ENCODE assay signal across 16 cellular contexts in the genomic region with DNA sequence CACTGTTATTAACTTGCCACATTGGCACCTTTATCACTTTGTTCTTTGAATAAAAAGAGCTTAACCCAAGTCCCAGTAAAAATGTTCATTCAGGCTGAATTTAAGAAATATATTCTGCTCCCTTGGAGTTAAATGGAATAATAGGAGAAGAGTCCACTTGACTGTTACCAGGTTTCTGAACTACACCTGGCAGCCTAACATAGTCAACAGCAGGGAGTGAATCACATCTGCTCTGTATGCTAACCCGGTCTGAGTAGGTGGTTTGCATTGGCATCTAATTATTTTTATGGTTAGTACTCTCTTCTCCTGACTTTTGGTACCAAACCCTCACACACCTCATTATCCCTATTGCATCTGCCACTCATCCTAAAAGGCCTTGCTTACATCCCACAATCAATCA.
DNase-seq lines count a peak whose midpoint lies in the region; ATAC-seq and TF ChIP-seq lines count a peak whose summit lies in the region.
"Had no signal": no experiment of that assay in that cellular context is flagged by ENCODE, and none has a peak within 500 bp of the region (broad histone marks: within the 10 kb centered on the region; RNA-seq: fewer than 3 reads in every experiment).

No MANE protein-coding gene starts in this region.

- no peaks in the 10 kb centered on the region for H3K4me1 Mint-ChIP-seq in nephron progenitor cell

- H3K27ac Mint-ChIP-seq in nephron progenitor cell = peak overlapping the region; percentile 4
- H3K27ac Mint-ChIP-seq: CD14-positive monocyte had no signal

- H3K4me3 Mint-ChIP-seq in nephron progenitor cell = no peak overlapping the region
- H3K4me3 Mint-ChIP-seq: CD14-positive monocyte had no signal

- ATAC-seq in HG02973 (IDR thresholded peaks at IDR 0.05; ENCODE audit: unreplicated experiment) (no peak), GM21447 (IDR thresholded peaks at IDR 0.05; ENCODE audit: unreplicated experiment) (no peak)
- ATAC-seq: GM12878 had no signal

- H3K27me3 Mint-ChIP-seq in nephron progenitor cell (ENCODE audit: low read depth, poor library complexity) = peaks cover 6% of the 10 kb centered on the region

- DNase-seq in NCI-H748 (lab: John Stamatoyannopoulos, UW; ENCODE audit: unreplicated experiment) (peak; percentile 41), NCI-H748 treated with DMSO at 0.1 percent for 48 hours (lab: John Stamatoyannopoulos, UW) (no peak), NCI-H2081 treated with DMSO at 0.1 percent for 48 hours (lab: John Stamatoyannopoulos, UW) (peak; percentile 16), NCI-H524 treated with DMSO at 0.1 percent for 48 hours (lab: John Stamatoyannopoulos, UW) (peak; percentile 47), nephron progenitor cell (no peak), islet precursor cell (no peak)
- DNase-seq: COR-L47, GDM1, GM23248, HCEC 1CT, NCI-H146, SHP77 treated with DMSO at 0.1 percent for 48 hours had no signal

- no peaks in the 10 kb centered on the region for H3K9me3 Mint-ChIP-seq in nephron progenitor cell
- H3K9me3 Mint-ChIP-seq: CD14-positive monocyte had no signal

- H3K36me3 Mint-ChIP-seq in nephron progenitor cell (ENCODE audit: low read depth) = no peaks in the 10 kb centered on the region
- H3K36me3 Mint-ChIP-seq: CD14-positive monocyte had no signal

- TF ChIP-seq CTCF in nephron progenitor cell (IDR thresholded peaks at IDR 0.05) = no peak

Comparison
In these comparisons a context has a peak if more than half of its experiments do, and no peak if none do; other contexts are left out.
1. DNase-seq: peak in NCI-H748 (single experiment), NCI-H2081 treated with DMSO at 0.1 percent for 48 hours (single experiment) and NCI-H524 treated with DMSO at 0.1 percent for 48 hours (single experiment); none in NCI-H748 treated with DMSO at 0.1 percent for 48 hours (single experiment), nephron progenitor cell (single experiment) and islet precursor cell (single experiment).